Comparison of ENCODE assay signal across 24 cellular contexts in genomic region chr2:211469660-211470059, GRCh38.
"Had no signal": no experiment of that assay in that cellular context is flagged by ENCODE, and none has a peak within 500 bp of the region (broad histone marks: within the 10 kb centered on the region; RNA-seq: fewer than 3 reads in every experiment).

No MANE protein-coding gene starts in this region.

- H3K4me1 ChIP-seq: parathyroid adenoma, psoas muscle, right lobe of liver, sigmoid colon, stomach, thyroid gland, tibial nerve, upper lobe of left lung, vagina had no signal

- H3K9me3 ChIP-seq: ovary, right lobe of liver, sigmoid colon, stomach, thoracic aorta, thyroid gland, tibial nerve, upper lobe of left lung, vagina had no signal

- ATAC-seq: natural killer cell treated with Interleukin-12 subunit alpha and Interleukin-12 subunit beta and Interleukin-15 and Interleukin-18, amount 100 ng/mL, for 72 hours; psoas muscle; right cardiac atrium; right lobe of liver; stimulated activated effector memory CD8-positive, alpha-beta T cell treated with anti-CD3 and anti-CD28 coated beads, Interleukin-12 subunit alpha, Interleukin-12 subunit beta, amount 100 ng/mL, for 72 hours; stimulated activated naive B cell treated with anti-CD40 and anti-IgM and Interleukin-4, amounts not matched to agents 10 μg/mL and 1 μg/mL and 100 μg/mL, for 72 hours had no signal

- H2AFZ ChIP-seq: parathyroid adenoma had no signal

- H3K36me3 ChIP-seq: ovary, right lobe of liver, sigmoid colon, stomach, thoracic aorta, thyroid gland, tibial nerve, upper lobe of left lung, vagina had no signal

- DNase-seq: occipital lobe; ovary; posterior cingulate gyrus; psoas muscle; right cardiac atrium; right lobe of liver; sigmoid colon; small intestine; stimulated activated CD4-positive, alpha-beta T cell treated with anti-CD3 and anti-CD28 coated beads, Interleukin-15, amount 100 ng/mL, for 24 hours; stimulated activated CD4-positive, alpha-beta T cell treated with anti-CD3 and anti-CD28 coated beads, Interleukin-2, amount 100 ng/mL, for 24 hours; stimulated activated CD4-positive, alpha-beta T cell treated with anti-CD3 and anti-CD28 coated beads, Interleukin-2, amount 100 ng/mL, for 48 hours; stimulated activated CD4-positive, alpha-beta T cell treated with anti-CD3 and anti-CD28 coated beads, Interleukin-4, amount 100 ng/mL, for 24 hours; stimulated activated naive B cell treated with anti-CD40 and anti-IgM and Interleukin-4, amounts not matched to agents 10 μg/mL and 1 μg/mL and 100 μg/mL, for 72 hours; stimulated activated naive CD4-positive, alpha-beta T cell treated with Interleukin-2 at 50 U/mL for 16 hours; stomach; thyroid gland; trophoblast cell; upper lobe of left lung had no signal

- H3K27me3 ChIP-seq: ovary, right lobe of liver, sigmoid colon, stomach, thyroid gland, tibial nerve, upper lobe of left lung, vagina had no signal

- H3K4me3 ChIP-seq: ovary, psoas muscle, right lobe of liver, sigmoid colon, stomach, thoracic aorta, thyroid gland, tibial nerve, upper lobe of left lung, vagina had no signal
